Comparison of ENCODE assay signal across 8 cellular contexts in genomic region chr15:92733934-92734521, GRCh38.
DNase-seq lines count a peak whose midpoint lies in the region; ATAC-seq, FAIRE-seq and TF ChIP-seq lines count a peak whose summit lies in the region.

No MANE protein-coding gene starts in this region.

- H3K9me3 Mint-ChIP-seq in Calu3 (ENCODE audit: low read depth, unreplicated experiment), result no peaks in the 10 kb centered on the region

- H3K27ac ChIP-seq in kidney (ENCODE audit: low read depth in 2 of 2, low read length in 2 of 2), result peak overlapping the region in 1 of 2 donors; percentile 20

- CTCF ChIA-PET in Calu3 (lab: Charles Lee), result interaction anchor here (0.6 kb wide), 1 partner anchor 227 kb away, joined by 5 read pairs; no protein-coding TSS in a partner anchor

- peak overlapping the region; percentile 10 to 70 for H3K9ac ChIP-seq in kidney (ENCODE audit: low read length in 2 of 2)

- BruUV-seq in Calu3 (replicated peaks; lab: Mats Ljungman, UMichigan), result no TSS peak

- intact Hi-C loops in Calu3 (cut with micrococcal nuclease; ENCODE audit: unreplicated experiment) (no loop called here), kidney (cut with DNase I) (no loop called here)

- H3K4me3 Mint-ChIP-seq in Calu3 (ENCODE audit: low read depth, unreplicated experiment), result peak overlapping the region; percentile 88

- FAIRE-seq in bronchial epithelial cell (lab: Jason Lieb, UNC) (no peak), kidney (lab: Jason Lieb, UNC) (no peak)

- H3K9me3 ChIP-seq in kidney (ENCODE audit: control insufficient read depth in 1 of 2, low read length in 2 of 2), result no peaks in the 10 kb centered on the region

- H3K27ac Mint-ChIP-seq in Calu3 (ENCODE audit: unreplicated experiment), result peak overlapping the region; percentile 66

- DNase-seq in Calu3, result peak; percentile 19
- DNase-seq in NCI-H526 treated with DMSO at 0.1 percent for 48 hours (lab: John Stamatoyannopoulos, UW), result peak; percentile 52
- DNase-seq in bronchial epithelial cell (ENCODE audit: low read depth), result no peak
- no peak for DNase-seq in kidney
- peak; percentile 39 for DNase-seq in stimulated activated CD8-positive, alpha-beta memory T cell treated with anti-CD3 and anti-CD28 coated beads, Interleukin-4, amount 100 ng/mL, for 48 hours
- no peak for DNase-seq in NCI-H345 (lab: John Stamatoyannopoulos, UW)
- DNase-seq in KBM-7, result no peak

- H3K27me3 Mint-ChIP-seq in Calu3 (ENCODE audit: unreplicated experiment), result no peaks in the 10 kb centered on the region

- in situ Hi-C loops in KBM-7 (cut with MboI; ENCODE audit: low pct_unique_long_range_greater_than_20kb, low sequenced_read_pairs), result no loop called here

- no peaks in the 10 kb centered on the region for H3K36me3 ChIP-seq in bronchial epithelial cell (ENCODE audit: control insufficient read depth, insufficient read depth, low read length)
- no peaks in the 10 kb centered on the region for H3K36me3 ChIP-seq in kidney (ENCODE audit: control insufficient read depth in 1 of 2, insufficient read depth in 2 of 2, low read length in 2 of 2)

- no peak for ATAC-seq in HG03108 (IDR thresholded peaks at IDR 0.05; ENCODE audit: unreplicated experiment)

- no peaks in the 10 kb centered on the region for H3K27me3 ChIP-seq in bronchial epithelial cell (ENCODE audit: control insufficient read depth, insufficient read depth, low read length)

- TF ChIP-seq CTCF in Calu3 (IDR thresholded peaks at IDR 0.05; ENCODE audit: unreplicated experiment), result no peak
- no peak for TF ChIP-seq CTCF in bronchial epithelial cell (IDR thresholded peaks at IDR 0.05; ENCODE audit: insufficient read depth, low read length, severe bottlenecking)
- TF ChIP-seq CTCF in kidney (IDR thresholded peaks at IDR 0.05; ENCODE audit: borderline replicate concordance, extremely low read depth, insufficient read depth), result no peak

- H3K4me1 ChIP-seq in kidney (ENCODE audit: control insufficient read depth in 1 of 2, insufficient read depth in 1 of 2, low read depth in 1 of 2, low read length in 2 of 2), result no peaks in the 10 kb centered on the region

- H3K4me3 ChIP-seq in bronchial epithelial cell (ENCODE audit: low read depth, low read length) (peak overlapping the region; percentile 37), kidney (ENCODE audit: low read length in 2 of 2) (peak overlapping the region; percentile 65 to 67)

- no peaks in the 10 kb centered on the region for H3K4me1 Mint-ChIP-seq in Calu3 (ENCODE audit: low read depth, unreplicated experiment)

- H3K36me3 Mint-ChIP-seq in Calu3 (ENCODE audit: insufficient read depth, unreplicated experiment), result peaks cover 8% of the 10 kb centered on the region

Comparison
In these comparisons a context has a peak if more than half of its experiments do, and no peak if none do; other contexts are left out.
1. DNase-seq: peak in Calu3 (single experiment), NCI-H526 treated with DMSO at 0.1 percent for 48 hours (single experiment) and stimulated activated CD8-positive, alpha-beta memory T cell treated with anti-CD3 and anti-CD28 coated beads, Interleukin-4, amount 100 ng/mL, for 48 hours (single experiment); none in bronchial epithelial cell (single experiment), kidney (single experiment), NCI-H345 (single experiment) and KBM-7 (single experiment).